ENCODE assay signal across 38 cellular contexts in genomic region chr9:104951487-104951886, GRCh38.
"Had no signal": no experiment of that assay in that cellular context is flagged by ENCODE, and none has a peak within 500 bp of the region (broad histone marks: within the 10 kb centered on the region; RNA-seq: fewer than 3 reads in every experiment).

No MANE protein-coding gene starts in this region.

- H3K9me3 ChIP-seq: adrenal gland, ascending aorta, body of pancreas, breast epithelium had no signal

- H3K4me1 ChIP-seq: adrenal gland, ascending aorta, body of pancreas, breast epithelium had no signal

- H3K27ac Mint-ChIP-seq: activated naive CD4-positive, alpha-beta T cell treated with anti-CD3 and anti-CD28 coated beads for 36 hours; activated naive CD4-positive, alpha-beta T cell treated with anti-CD3 and anti-CD28 coated beads, Interleukin-2, amount 10 ng/mL, durations not matched to agents 7 days and 5 days; activated naive CD4-positive, alpha-beta T cell treated with anti-CD3 and anti-CD28 coated beads, Interleukin-2, amount 50 U/mL, for 24 hours; activated naive CD4-positive, alpha-beta T cell treated with anti-CD3 and anti-CD28 coated beads, Interleukin-2, amount 50 U/mL, for 72 hours; activated naive CD8-positive, alpha-beta T cell; activated naive CD8-positive, alpha-beta T cell treated with anti-CD3 and anti-CD28 coated beads for 36 hours; activated naive CD8-positive, alpha-beta T cell treated with anti-CD3 and anti-CD28 coated beads, Interleukin-2, amount 10 ng/mL, durations not matched to agents 7 days and 5 days; activated naive CD8-positive, alpha-beta T cell treated with anti-CD3 and anti-CD28 coated beads, Interleukin-2, amount 50 U/mL, for 24 hours; activated T-cell treated with anti-CD3 and anti-CD28 coated beads, Interleukin-2, amount 50 U/mL, for 24 hours; activated T-cell treated with anti-CD3 and anti-CD28 coated beads, Interleukin-2, amount 50 U/mL, for 72 hours; activated T-helper 1 cell treated with anti-CD3 and anti-CD28 coated beads, Interleukin-12 subunit alpha, Interleukin-12 subunit beta, Interleukin-2, Interleukin-4 antibody, amounts not matched to agents 30 ng/mL and 10 ng/mL and 1 ng/mL, durations not matched to agents 14 hours and 24 hours and 36 hours; activated T-helper 17 cell treated with anti-CD3 and anti-CD28 coated beads, Interleukin-2, amount 50 U/mL, for 72 hours; activated T-helper 2 cell treated with anti-CD3 and anti-CD28 coated beads, Interferon-gamma antibody, Interleukin-2, Interleukin-4, amounts not matched to agents 10 μg/mL and 5 μg/mL and 100 μg/mL, durations not matched to agents 14 hours and 24 hours and 36 hours; brain had no signal

- H3K4me3 Mint-ChIP-seq: activated naive CD4-positive, alpha-beta T cell treated with anti-CD3 and anti-CD28 coated beads for 36 hours; activated naive CD4-positive, alpha-beta T cell treated with anti-CD3 and anti-CD28 coated beads, Interleukin-2, amount 10 ng/mL, durations not matched to agents 7 days and 5 days; activated naive CD4-positive, alpha-beta T cell treated with anti-CD3 and anti-CD28 coated beads, Interleukin-2, amount 50 U/mL, for 24 hours; activated naive CD8-positive, alpha-beta T cell; activated naive CD8-positive, alpha-beta T cell treated with anti-CD3 and anti-CD28 coated beads for 36 hours; activated naive CD8-positive, alpha-beta T cell treated with anti-CD3 and anti-CD28 coated beads, Interleukin-2, amount 10 ng/mL, durations not matched to agents 7 days and 5 days; activated naive CD8-positive, alpha-beta T cell treated with anti-CD3 and anti-CD28 coated beads, Interleukin-2, amount 50 U/mL, for 24 hours; activated T-cell treated with anti-CD3 and anti-CD28 coated beads, Interleukin-2, amount 50 U/mL, for 24 hours; activated T-cell treated with anti-CD3 and anti-CD28 coated beads, Interleukin-2, amount 50 U/mL, for 4 hours; activated T-cell treated with anti-CD3 and anti-CD28 coated beads, Interleukin-2, amount 50 U/mL, for 72 hours; activated T-helper 1 cell treated with anti-CD3 and anti-CD28 coated beads, Interleukin-12 subunit alpha, Interleukin-12 subunit beta, Interleukin-2, Interleukin-4 antibody, amounts not matched to agents 30 ng/mL and 10 ng/mL and 1 ng/mL, durations not matched to agents 14 hours and 24 hours and 36 hours; activated T-helper 17 cell treated with anti-CD3 and anti-CD28 coated beads, Interleukin-2, amount 50 U/mL, for 72 hours; brain; central memory CD8-positive, alpha-beta T cell had no signal

- H3K9me3 Mint-ChIP-seq: activated naive CD4-positive, alpha-beta T cell treated with anti-CD3 and anti-CD28 coated beads for 36 hours; activated naive CD4-positive, alpha-beta T cell treated with anti-CD3 and anti-CD28 coated beads, Interleukin-2, amount 10 ng/mL, durations not matched to agents 7 days and 5 days; activated naive CD4-positive, alpha-beta T cell treated with anti-CD3 and anti-CD28 coated beads, Interleukin-2, amount 50 U/mL, for 24 hours; activated naive CD4-positive, alpha-beta T cell treated with anti-CD3 and anti-CD28 coated beads, Interleukin-2, amount 50 U/mL, for 72 hours; activated naive CD8-positive, alpha-beta T cell treated with anti-CD3 and anti-CD28 coated beads for 36 hours; activated naive CD8-positive, alpha-beta T cell treated with anti-CD3 and anti-CD28 coated beads, Interleukin-2, amount 10 ng/mL, durations not matched to agents 7 days and 5 days; activated naive CD8-positive, alpha-beta T cell treated with anti-CD3 and anti-CD28 coated beads, Interleukin-2, amount 50 U/mL, for 24 hours; activated T-cell treated with anti-CD3 and anti-CD28 coated beads, Interleukin-2, amount 50 U/mL, for 24 hours; activated T-cell treated with anti-CD3 and anti-CD28 coated beads, Interleukin-2, amount 50 U/mL, for 4 hours; activated T-cell treated with anti-CD3 and anti-CD28 coated beads, Interleukin-2, amount 50 U/mL, for 72 hours; activated T-helper 1 cell treated with anti-CD3 and anti-CD28 coated beads, Interleukin-12 subunit alpha, Interleukin-12 subunit beta, Interleukin-2, Interleukin-4 antibody, amounts not matched to agents 30 ng/mL and 10 ng/mL and 1 ng/mL, durations not matched to agents 14 hours and 24 hours and 36 hours; activated T-helper 17 cell treated with anti-CD3 and anti-CD28 coated beads, Interleukin-2, amount 50 U/mL, for 72 hours; activated T-helper 2 cell treated with anti-CD3 and anti-CD28 coated beads, Interferon-gamma antibody, Interleukin-2, Interleukin-4, amounts not matched to agents 10 μg/mL and 5 μg/mL and 100 μg/mL, durations not matched to agents 14 hours and 24 hours and 36 hours; brain; central memory CD8-positive, alpha-beta T cell had no signal

- DNase-seq: activated effector memory CD4-positive, alpha-beta T cell treated with anti-CD3 and anti-CD28 coated beads, Interleukin-2, amount 50 U/mL, for 16 hours; activated effector memory CD4-positive, alpha-beta T cell treated with Interleukin-2 at 50 U/mL for 16 hours; activated gamma-delta T cell; activated gamma-delta T cell treated with Interleukin-2 at 50 U/mL for 16 hours; activated naive CD4-positive, alpha-beta T cell; activated naive CD4-positive, alpha-beta T cell treated with anti-CD3 and anti-CD28 coated beads for 36 hours; activated naive CD4-positive, alpha-beta T cell treated with anti-CD3 and anti-CD28 coated beads, Interleukin-2, amount 10 ng/mL, durations not matched to agents 7 days and 5 days; activated naive CD4-positive, alpha-beta T cell treated with anti-CD3 and anti-CD28 coated beads, Interleukin-2, amount 50 U/mL, for 16 hours; activated naive CD4-positive, alpha-beta T cell treated with Interleukin-2 at 50 U/mL for 16 hours; activated naive CD8-positive, alpha-beta T cell treated with anti-CD3 and anti-CD28 coated beads for 36 hours; activated naive CD8-positive, alpha-beta T cell treated with anti-CD3 and anti-CD28 coated beads, Interleukin-2, amount 10 ng/mL, durations not matched to agents 7 days and 5 days; activated naive CD8-positive, alpha-beta T cell treated with anti-CD3 and anti-CD28 coated beads, Interleukin-2, amount 50 U/mL, for 24 hours; activated T-cell treated with anti-CD3 and anti-CD28 coated beads, Interleukin-2, amount 50 U/mL, for 1 hour; activated T-cell treated with anti-CD3 and anti-CD28 coated beads, Interleukin-2, amount 50 U/mL, for 24 hours; activated T-cell treated with anti-CD3 and anti-CD28 coated beads, Interleukin-2, amount 50 U/mL, for 4 hours; activated T-cell treated with anti-CD3 and anti-CD28 coated beads, Interleukin-2, amount 50 U/mL, for 48 hours; activated T-cell treated with anti-CD3 and anti-CD28 coated beads, Interleukin-2, amount 50 U/mL, for 72 hours; adrenal gland; amniotic stem cell; amygdala; anterior cingulate cortex; aorta; body of pancreas; brain microvascular endothelial cell; caudate nucleus; central memory CD4-positive, alpha-beta T cell; cerebellar nuclear complex had no signal

- H3K27me3 Mint-ChIP-seq: activated naive CD4-positive, alpha-beta T cell treated with anti-CD3 and anti-CD28 coated beads, Interleukin-2, amount 10 ng/mL, durations not matched to agents 7 days and 5 days; activated naive CD4-positive, alpha-beta T cell treated with anti-CD3 and anti-CD28 coated beads, Interleukin-2, amount 50 U/mL, for 24 hours; activated naive CD8-positive, alpha-beta T cell; activated naive CD8-positive, alpha-beta T cell treated with anti-CD3 and anti-CD28 coated beads for 36 hours; activated naive CD8-positive, alpha-beta T cell treated with anti-CD3 and anti-CD28 coated beads, Interleukin-2, amount 10 ng/mL, durations not matched to agents 7 days and 5 days; activated naive CD8-positive, alpha-beta T cell treated with anti-CD3 and anti-CD28 coated beads, Interleukin-2, amount 50 U/mL, for 24 hours; activated T-cell treated with anti-CD3 and anti-CD28 coated beads, Interleukin-2, amount 50 U/mL, for 24 hours; activated T-helper 17 cell treated with anti-CD3 and anti-CD28 coated beads, Interleukin-2, amount 50 U/mL, for 72 hours; central memory CD8-positive, alpha-beta T cell had no signal

- ATAC-seq: activated naive CD4-positive, alpha-beta T cell treated with anti-CD3 and anti-CD28 coated beads, Interleukin-2, amount 50 U/mL, for 72 hours; activated naive CD8-positive, alpha-beta T cell treated with anti-CD3 and anti-CD28 coated beads, Interleukin-2, amount 50 U/mL, for 24 hours; activated T-cell treated with anti-CD3 and anti-CD28 coated beads, Interleukin-2, amount 50 U/mL, for 4 hours; activated T-cell treated with anti-CD3 and anti-CD28 coated beads, Interleukin-2, amount 50 U/mL, for 72 hours; activated T-helper 17 cell treated with anti-CD3 and anti-CD28 coated beads, Interleukin-2, amount 50 U/mL, for 72 hours; body of pancreas had no signal

- H3K36me3 Mint-ChIP-seq: activated naive CD4-positive, alpha-beta T cell treated with anti-CD3 and anti-CD28 coated beads, Interleukin-2, amount 10 ng/mL, durations not matched to agents 7 days and 5 days; activated naive CD4-positive, alpha-beta T cell treated with anti-CD3 and anti-CD28 coated beads, Interleukin-2, amount 50 U/mL, for 24 hours; activated naive CD4-positive, alpha-beta T cell treated with anti-CD3 and anti-CD28 coated beads, Interleukin-2, amount 50 U/mL, for 72 hours; activated naive CD8-positive, alpha-beta T cell; activated naive CD8-positive, alpha-beta T cell treated with anti-CD3 and anti-CD28 coated beads for 36 hours; activated naive CD8-positive, alpha-beta T cell treated with anti-CD3 and anti-CD28 coated beads, Interleukin-2, amount 10 ng/mL, durations not matched to agents 7 days and 5 days; brain had no signal

- H3K4me1 Mint-ChIP-seq: activated naive CD4-positive, alpha-beta T cell treated with anti-CD3 and anti-CD28 coated beads, Interleukin-2, amount 10 ng/mL, durations not matched to agents 7 days and 5 days; activated naive CD4-positive, alpha-beta T cell treated with anti-CD3 and anti-CD28 coated beads, Interleukin-2, amount 50 U/mL, for 24 hours; activated naive CD8-positive, alpha-beta T cell treated with anti-CD3 and anti-CD28 coated beads for 36 hours; activated naive CD8-positive, alpha-beta T cell treated with anti-CD3 and anti-CD28 coated beads, Interleukin-2, amount 50 U/mL, for 24 hours; activated T-helper 17 cell treated with anti-CD3 and anti-CD28 coated beads, Interleukin-2, amount 50 U/mL, for 72 hours; brain; central memory CD8-positive, alpha-beta T cell had no signal

- H3K27me3 ChIP-seq: adrenal gland, ascending aorta, body of pancreas, brain microvascular endothelial cell, breast epithelium, cardiac muscle cell had no signal

- H3K36me3 ChIP-seq: adrenal gland, ascending aorta, brain microvascular endothelial cell, breast epithelium, cardiac muscle cell had no signal

- H3K4me3 ChIP-seq: adrenal gland, ascending aorta, body of pancreas, breast epithelium, cardiac muscle cell had no signal

- H3K27ac ChIP-seq: adrenal gland, ascending aorta, body of pancreas, brain microvascular endothelial cell, breast epithelium, cardiac muscle cell had no signal
